In genomic region chrX:119488749-119489148, GRCh38 we compare ENCODE assay signal across 9 cellular contexts. TPM values are rescaled to one million over a fixed set of nuclear protein-coding genes. Genes with fewer than 3 reads are reported as not detected.
A peak's percentile ranks its signal among the peaks of the same experiment; 100 is the strongest.
DNase-seq lines count a peak whose midpoint lies in the region; ATAC-seq and TF ChIP-seq lines count a peak whose summit lies in the region.
"Had no signal": no experiment of that assay in that cellular context is flagged by ENCODE, and none has a peak within 500 bp of the region (broad histone marks: within the 10 kb centered on the region; RNA-seq: fewer than 3 reads in every experiment).

No MANE protein-coding gene starts in this region.

- H2BK15ac ChIP-seq in mesenchymal stem cell (ENCODE audit: low read depth, poor library complexity, severe bottlenecking), result no peak overlapping the region

- no peaks in the 10 kb centered on the region for H3K79me2 ChIP-seq in DOHH2 (ENCODE audit: control insufficient read depth, low read length)

- DNase-seq in HT1080 (ENCODE audit: low read depth), result peak; percentile 38
- peak; percentile 38 to 51 for DNase-seq in SJSA1 (ENCODE audit: low read depth in 1 of 2, low spot score in 2 of 2)
- peak; percentile 35 for DNase-seq in dedifferentiated amniotic fluid mesenchymal stem cell (ENCODE audit: extremely low spot score)
- peak; percentile 51 for DNase-seq in mesenchymal stem cell
- DNase-seq in NK-92 treated with Interleukin-12 subunit alpha and Interleukin-12 subunit beta, amount 100 ng/mL, for 24 hours (lab: John Stamatoyannopoulos, UW), result no peak
- no peak for DNase-seq in SKM-1 (lab: John Stamatoyannopoulos, UW; ENCODE audit: unreplicated experiment)

- H3K36me3 ChIP-seq in DOHH2 (ENCODE audit: control insufficient read depth, low read length) (no peaks in the 10 kb centered on the region), SJSA1 (no peaks in the 10 kb centered on the region), mesenchymal stem cell (ENCODE audit: control insufficient read depth in 1 of 2, insufficient read depth in 2 of 2, low read depth in 1 of 2, low read length in 2 of 2) (no peaks in the 10 kb centered on the region)
- H3K36me3 ChIP-seq: neutrophil had no signal

- H3K4me1 ChIP-seq in DOHH2 (ENCODE audit: control insufficient read depth, low read length), result no peaks in the 10 kb centered on the region
- H3K4me1 ChIP-seq in SJSA1 (replicated peaks), result no peaks in the 10 kb centered on the region
- H3K4me1 ChIP-seq in mesenchymal stem cell (ENCODE audit: control insufficient read depth, insufficient read depth, low read depth, low read length), result no peaks in the 10 kb centered on the region

- H3K4me3 ChIP-seq in DOHH2 (ENCODE audit: low read length), result no peak overlapping the region
- no peak overlapping the region for H3K4me3 ChIP-seq in SJSA1
- no peak overlapping the region for H3K4me3 ChIP-seq in mesenchymal stem cell (ENCODE audit: insufficient read depth in 1 of 2, low read depth in 1 of 2, low read length in 2 of 2)

- peak; percentile 62 for TF ChIP-seq CTCF in DOHH2 (IDR thresholded peaks at IDR 0.05; ENCODE audit: low read depth, low read length, poor library complexity, severe bottlenecking)

- H4K8ac ChIP-seq in mesenchymal stem cell (ENCODE audit: low read length), result no peak overlapping the region

- H3K9me3 ChIP-seq in DOHH2 (ENCODE audit: control insufficient read depth, insufficient read depth, low read length), result no peaks in the 10 kb centered on the region
- no peaks in the 10 kb centered on the region for H3K9me3 ChIP-seq in SJSA1 (replicated peaks)
- no peaks in the 10 kb centered on the region for H3K9me3 ChIP-seq in mesenchymal stem cell (ENCODE audit: control insufficient read depth, low read length)
- H3K9me3 ChIP-seq: neutrophil had no signal

- no peak overlapping the region for H2BK120ac ChIP-seq in mesenchymal stem cell (ENCODE audit: low read depth, low read length)

- H3K4ac ChIP-seq in mesenchymal stem cell (ENCODE audit: low read depth in 1 of 2, low read length in 2 of 2), result no peak overlapping the region

- no peaks in the 10 kb centered on the region for H3K9me2 ChIP-seq in DOHH2 (replicated peaks; ENCODE audit: control insufficient read depth, low read length)

- H3K79me1 ChIP-seq in mesenchymal stem cell (replicated peaks; ENCODE audit: low read length, poor library complexity, severe bottlenecking), result no peaks in the 10 kb centered on the region

- H3K27me3 ChIP-seq in DOHH2 (ENCODE audit: control insufficient read depth, low read length), result no peaks in the 10 kb centered on the region
- no peaks in the 10 kb centered on the region for H3K27me3 ChIP-seq in SJSA1 (replicated peaks)
- peaks cover 0 to 15% of the 10 kb centered on the region in 2 experiments for H3K27me3 ChIP-seq in mesenchymal stem cell (ENCODE audit: control insufficient read depth in 1 of 2, insufficient read depth in 1 of 2, low read length in 2 of 2)
- H3K27me3 ChIP-seq: neutrophil had no signal

- no peak overlapping the region for H4K91ac ChIP-seq in mesenchymal stem cell (ENCODE audit: low read length)

- H3K18ac ChIP-seq in mesenchymal stem cell (ENCODE audit: low read depth in 1 of 2, low read length in 2 of 2), result no peak overlapping the region

- H3K23ac ChIP-seq in mesenchymal stem cell (ENCODE audit: low read length in 2 of 2), result no peak overlapping the region

- no peak overlapping the region for H2BK12ac ChIP-seq in mesenchymal stem cell (ENCODE audit: low read length in 2 of 2)

- no peak overlapping the region for H2AK5ac ChIP-seq in mesenchymal stem cell (ENCODE audit: low read length, severe bottlenecking)

- no peak overlapping the region for H2AFZ ChIP-seq in mesenchymal stem cell (ENCODE audit: low read depth, low read length)

- H3F3A ChIP-seq in DOHH2 (ENCODE audit: control insufficient read depth, insufficient read depth), result no peaks in the 10 kb centered on the region

- H4K20me1 ChIP-seq in DOHH2 (ENCODE audit: control insufficient read depth, insufficient read depth, low read depth, low read length), result no peaks in the 10 kb centered on the region

- H2BK5ac ChIP-seq in mesenchymal stem cell (ENCODE audit: low read depth, low read length, poor library complexity, severe bottlenecking), result no peak overlapping the region

- ATAC-seq in HG02571 (IDR thresholded peaks at IDR 0.05; ENCODE audit: unreplicated experiment), result no peak

- H3K4me2 ChIP-seq in DOHH2 (ENCODE audit: low read length) (no peak overlapping the region), mesenchymal stem cell (ENCODE audit: low read length, poor library complexity, severe bottlenecking) (no peak overlapping the region)

- 37% methylated on average over 7 of the region's 8 CpGs for WGBS in mesenchymal stem cell

- H3K9ac ChIP-seq in mesenchymal stem cell (ENCODE audit: low read length), result no peak overlapping the region

- no peak overlapping the region for H3K14ac ChIP-seq in mesenchymal stem cell (ENCODE audit: low read length in 2 of 2)

- H3K27ac ChIP-seq in DOHH2 (ENCODE audit: low read depth, low read length) (no peak overlapping the region), SJSA1 (no peak overlapping the region), mesenchymal stem cell (ENCODE audit: low read length, poor library complexity, severe bottlenecking) (no peak overlapping the region)
- H3K27ac ChIP-seq: neutrophil had no signal

RNA-seq across cellular contexts. Expression of gene SLC25A5, which starts 20.5 kb away (rescaled TPM):
- total RNA-seq in HT1080 (2014; rRNA removed; shearing (Covaris generic)), result 363 and 485 TPM in 2 replicates
- 831 and 839 TPM in 2 replicates for polyA plus RNA-seq in HT1080 (2015; cell fraction: cytosol; rRNA removed)
- 487 and 552 TPM in 2 replicates for polyA plus RNA-seq in HT1080 (2015; cell fraction: nucleus; rRNA removed)
- 160 and 224 TPM in 2 replicates for total RNA-seq in SJSA1 (2014; rRNA removed; shearing (Covaris generic))
- 226 TPM for polyA plus RNA-seq in mesenchymal stem cell (2013, experiment 1 of 2)
- 223 TPM for polyA plus RNA-seq in mesenchymal stem cell (2013, experiment 2 of 2)

Comparison
In these comparisons a context has a peak if more than half of its experiments do, and no peak if none do; other contexts are left out.
1. DNase-seq: peak in HT1080 (single experiment), SJSA1 (2 of 2), dedifferentiated amniotic fluid mesenchymal stem cell (single experiment) and mesenchymal stem cell (single experiment); none in NK-92 treated with Interleukin-12 subunit alpha and Interleukin-12 subunit beta, amount 100 ng/mL, for 24 hours (single experiment) and SKM-1 (single experiment).